2 cellular contexts compared by ENCODE assay signal in genomic region chr16:50195276-50195675, GRCh38.
TF ChIP-seq lines count a peak whose summit lies in the region.

No MANE protein-coding gene starts in this region.

TF ChIP-seq in HEK293, 187 proteins besides CTCF, POLR2A, EP300 and RAD21 (continued from another document):
- no peak for TF ChIP-seq ZSCAN4 (tag by site-specific recombination; IDR thresholded peaks at IDR 0.05)

TF ChIP-seq in GM12878, 131 proteins besides CTCF, POLR2A, EP300 and RAD21 (continued from another document):
- TF ChIP-seq ZBTB40 (IDR thresholded peaks at IDR 0.05; ENCODE audit: borderline replicate concordance) (no peak), ATF7 (IDR thresholded peaks at IDR 0.05; ENCODE audit: low read depth) (no peak), TCF3 (IDR thresholded peaks at IDR 0.05; ENCODE audit: borderline replicate concordance, insufficient read depth, low read depth, low read length) (no peak), IKZF2 (IDR thresholded peaks at IDR 0.05) (peak; percentile 13 to 34; a peak in 2 of 4 replicates), EZH2 (IDR thresholded peaks at IDR 0.05; ENCODE audit: borderline replicate concordance, control insufficient read depth, low read depth, low read length) (no peak), GATAD2B (conservative IDR thresholded peaks at IDR 0.05; ENCODE audit: low read depth) (no peak), CEBPB (IDR thresholded peaks at IDR 0.05; ENCODE audit: borderline replicate concordance in 1 of 2, low read depth in 2 of 2, low read length in 2 of 2) (no peak), E2F8 (IDR thresholded peaks at IDR 0.05; ENCODE audit: low read depth, partially characterized antibody) (no peak), CBX5 (IDR thresholded peaks at IDR 0.05; ENCODE audit: low read depth) (no peak), BCL3 (IDR thresholded peaks at IDR 0.05; ENCODE audit: borderline replicate concordance, insufficient read depth, low read depth, low read length, poor library complexity, severe bottlenecking) (no peak), ETV6 (conservative IDR thresholded peaks at IDR 0.05 in 1 of 2, IDR thresholded peaks at IDR 0.05 in 1 of 2; ENCODE audit: borderline replicate concordance in 1 of 2, low read depth in 1 of 2) (peak in 1 of 2 experiments; percentile 36; a peak in 1 of 4 replicates), HDAC2 (IDR thresholded peaks at IDR 0.05) (no peak), IRF3 (IDR thresholded peaks at IDR 0.05) (no peak), JUNB (IDR thresholded peaks at IDR 0.05) (0 out of 2 replicates have a peak, but pooled peaks have one; percentile 18), RELB (IDR thresholded peaks at IDR 0.05; ENCODE audit: low read depth) (no peak), RBBP5 (conservative IDR thresholded peaks at IDR 0.05) (no peak), CREB1 (IDR thresholded peaks at IDR 0.05; ENCODE audit: low read depth) (no peak), STAT1 (conservative IDR thresholded peaks at IDR 0.05) (no peak), NFIC (IDR thresholded peaks at IDR 0.05; ENCODE audit: low read depth, low read length) (0 out of 2 replicates have a peak, but pooled peaks have one; percentile 21), TAF1 (IDR thresholded peaks at IDR 0.05; ENCODE audit: borderline replicate concordance, low read depth, low read length) (no peak), RB1 (IDR thresholded peaks at IDR 0.05; ENCODE audit: borderline replicate concordance) (no peak), PML (IDR thresholded peaks at IDR 0.05; ENCODE audit: low read length) (no peak), EED (IDR thresholded peaks at IDR 0.05; ENCODE audit: low read depth) (peak; percentile 62; the same call in 1 of the 2 replicates), CBFB (IDR thresholded peaks at IDR 0.05; ENCODE audit: low read depth) (no peak), POLR2AphosphoS5 (IDR thresholded peaks at IDR 0.05; ENCODE audit: low read length) (no peak), SPI1 (IDR thresholded peaks at IDR 0.05; ENCODE audit: borderline replicate concordance, insufficient read depth, low read depth, low read length) (peak; percentile 54; the same call in 1 of the 2 replicates)
